Comparison of ENCODE assay signal across 12 cellular contexts in the genomic region with DNA sequence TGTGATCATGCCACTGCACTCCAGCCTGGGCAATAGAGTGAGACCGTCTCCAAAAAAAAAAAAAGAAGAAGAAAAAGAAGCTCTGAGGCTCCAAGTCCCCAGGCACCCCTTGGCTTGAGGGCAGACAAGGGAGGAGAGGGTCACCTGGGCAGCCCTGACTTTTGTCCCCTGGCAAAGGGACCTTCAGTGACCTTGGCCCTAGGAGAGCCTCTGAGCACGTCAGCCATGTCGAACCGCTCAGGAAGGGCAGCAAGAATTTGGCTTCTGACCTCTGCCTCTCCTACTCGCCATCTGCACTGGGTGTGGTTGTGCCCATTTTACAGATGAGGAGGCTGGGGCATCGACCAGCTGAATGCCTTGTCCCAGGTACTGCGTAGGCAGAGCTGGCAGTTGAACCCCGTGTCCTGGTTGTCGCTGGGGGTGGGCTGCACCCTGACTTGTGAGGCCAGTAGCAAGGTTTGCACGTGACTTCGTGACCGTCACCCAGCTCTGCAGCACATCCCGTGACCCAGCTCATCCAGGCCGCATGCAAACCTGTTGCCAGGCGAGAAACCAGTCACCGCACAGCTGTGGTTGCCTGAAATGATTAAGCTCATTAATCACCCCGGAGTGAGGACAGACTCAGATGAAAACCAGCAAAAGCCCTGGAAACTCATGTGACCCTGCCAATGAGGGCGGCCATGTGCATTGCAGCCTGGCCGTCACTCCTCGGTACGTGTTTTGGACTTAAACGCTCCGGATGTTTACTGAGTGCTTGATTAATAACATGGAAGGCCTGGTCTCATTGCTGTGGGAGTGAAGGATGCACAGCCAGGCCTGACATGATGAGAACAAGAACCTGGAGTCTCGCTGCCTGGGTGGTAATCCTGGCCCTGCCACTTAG. TPM values are rescaled to one million over a fixed set of nuclear protein-coding genes. Genes with fewer than 3 reads are reported as not detected.
A peak's percentile ranks its signal among the peaks of the same experiment; 100 is the strongest.
DNase-seq lines count a peak whose midpoint lies in the region; ATAC-seq, FAIRE-seq and TF ChIP-seq lines count a peak whose summit lies in the region.
"Had no signal": no experiment of that assay in that cellular context is flagged by ENCODE, and none has a peak within 500 bp of the region (broad histone marks: within the 10 kb centered on the region; RNA-seq: fewer than 3 reads in every experiment).

No MANE protein-coding gene starts in this region.

- H3K36me3 ChIP-seq in astrocyte (ENCODE audit: insufficient read depth, low read length), result peaks cover 2% of the 10 kb centered on the region
- no peaks in the 10 kb centered on the region for H3K36me3 ChIP-seq in MM.1S (replicated peaks; ENCODE audit: insufficient read depth, low read length)
- no peaks in the 10 kb centered on the region for H3K36me3 ChIP-seq in smooth muscle cell (ENCODE audit: low read depth)

- no peaks in the 10 kb centered on the region for H3K9me2 ChIP-seq in MM.1S (replicated peaks; ENCODE audit: insufficient read depth, low read length)

- WGBS in smooth muscle cell (ENCODE audit: low lambda C conversion rate), result 97% methylated on average over 24 of the region's 24 CpGs

- H3K4me1 ChIP-seq in astrocyte (ENCODE audit: insufficient read depth, low read length) (no peaks in the 10 kb centered on the region), MM.1S (ENCODE audit: low read length) (no peaks in the 10 kb centered on the region), smooth muscle cell (ENCODE audit: low read depth) (no peaks in the 10 kb centered on the region)

- H3F3A ChIP-seq in MM.1S (ENCODE audit: insufficient read depth, low read length) (no peaks in the 10 kb centered on the region), smooth muscle cell (ENCODE audit: low read depth) (no peaks in the 10 kb centered on the region)

- H3K9me3 Mint-ChIP-seq in astrocyte (ENCODE audit: unreplicated experiment), result no peaks in the 10 kb centered on the region
- H3K9me3 Mint-ChIP-seq: neural crest cell had no signal

- no peaks in the 10 kb centered on the region for H3K9me3 ChIP-seq in astrocyte (ENCODE audit: insufficient read depth, low read depth, low read length)
- no peaks in the 10 kb centered on the region for H3K9me3 ChIP-seq in MM.1S (replicated peaks; ENCODE audit: insufficient read depth, low read length)
- no peaks in the 10 kb centered on the region for H3K9me3 ChIP-seq in smooth muscle cell (replicated peaks; ENCODE audit: low read depth)

- H3K4me3 Mint-ChIP-seq in astrocyte (ENCODE audit: unreplicated experiment), result no peak overlapping the region
- H3K4me3 Mint-ChIP-seq: neural crest cell had no signal

- H3K27ac ChIP-seq in astrocyte (ENCODE audit: low read depth, low read length) (no peak overlapping the region), MM.1S (ENCODE audit: low read length) (no peak overlapping the region), smooth muscle cell (ENCODE audit: low read depth) (no peak overlapping the region)

- H3K27me3 ChIP-seq in astrocyte (ENCODE audit: insufficient read depth, low read length) (no peaks in the 10 kb centered on the region), MM.1S (replicated peaks; ENCODE audit: insufficient read depth, low read length) (no peaks in the 10 kb centered on the region), smooth muscle cell (ENCODE audit: low read depth) (no peaks in the 10 kb centered on the region)

- ATAC-seq in GM18520 (IDR thresholded peaks at IDR 0.05; ENCODE audit: unreplicated experiment) (peak; percentile 58), HG03571 (IDR thresholded peaks at IDR 0.05; ENCODE audit: unreplicated experiment) (no peak)

- H3K27me3 Mint-ChIP-seq in astrocyte (ENCODE audit: low read depth, unreplicated experiment), result no peaks in the 10 kb centered on the region

- H2AFZ ChIP-seq in astrocyte (ENCODE audit: low read depth, low read length) (no peak overlapping the region), MM.1S (ENCODE audit: low read length) (no peak overlapping the region), smooth muscle cell (ENCODE audit: low read depth) (no peak overlapping the region)

- no peak overlapping the region for H3K27ac Mint-ChIP-seq in astrocyte (ENCODE audit: unreplicated experiment)

- no peaks in the 10 kb centered on the region for H3K4me1 Mint-ChIP-seq in astrocyte (ENCODE audit: low read depth, unreplicated experiment)
- H3K4me1 Mint-ChIP-seq: neural crest cell had no signal

- no peak overlapping the region for H3K9ac ChIP-seq in astrocyte (ENCODE audit: low read length)
- H3K9ac ChIP-seq in MM.1S (ENCODE audit: low read length), result no peak overlapping the region
- no peak overlapping the region for H3K9ac ChIP-seq in smooth muscle cell (ENCODE audit: low read depth)

- peaks cover 8% of the 10 kb centered on the region for H3K36me3 Mint-ChIP-seq in astrocyte (ENCODE audit: low read depth, unreplicated experiment)

- no peak for FAIRE-seq in astrocyte (lab: Jason Lieb, UNC)
- FAIRE-seq: RCC 7860 had no signal

- H3K79me2 ChIP-seq in astrocyte (ENCODE audit: insufficient read depth, low read length) (no peaks in the 10 kb centered on the region), MM.1S (ENCODE audit: low read length) (no peaks in the 10 kb centered on the region), smooth muscle cell (ENCODE audit: low read depth) (no peaks in the 10 kb centered on the region)

- peak; percentile 14 for DNase-seq in AG09309 (ENCODE audit: low read depth)
- peak; percentile 84 for DNase-seq in astrocyte (ENCODE audit: low read depth)
- DNase-seq in mucosa of gallbladder (ENCODE audit: low spot score), result peak; percentile 51
- DNase-seq in MM.1S, result no peak
- DNase-seq in ecto neural progenitor cell (ENCODE audit: low spot score), result no peak
- no peak for DNase-seq in smooth muscle cell (lab: John Stamatoyannopoulos, UW; ENCODE audit: unreplicated experiment)
- DNase-seq: DND-41, KBM-7 had no signal

- H3K4me2 ChIP-seq in astrocyte (ENCODE audit: low read length) (no peak overlapping the region), MM.1S (ENCODE audit: low read depth, low read length) (no peak overlapping the region), smooth muscle cell (no peak overlapping the region)

- TF ChIP-seq CTCF in AG09309 (IDR thresholded peaks at IDR 0.05; ENCODE audit: control insufficient read depth, insufficient read depth, low read depth, low read length, missing control alignments) (no peak), astrocyte (IDR thresholded peaks at IDR 0.05; ENCODE audit: insufficient read depth, low read depth, low read length) (no peak), MM.1S (IDR thresholded peaks at IDR 0.05; ENCODE audit: low read length) (no peak), smooth muscle cell (IDR thresholded peaks at IDR 0.05; ENCODE audit: borderline replicate concordance, insufficient read depth, poor library complexity, severe bottlenecking) (no peak)

- H3K4me3 ChIP-seq in AG09309 (ENCODE audit: control insufficient read depth, low read depth, low read length) (no peak overlapping the region), astrocyte (ENCODE audit: insufficient read depth, low read depth, low read length) (no peak overlapping the region), MM.1S (ENCODE audit: low read length) (no peak overlapping the region), smooth muscle cell (no peak overlapping the region)

- no peaks in the 10 kb centered on the region for H4K20me1 ChIP-seq in astrocyte (ENCODE audit: insufficient read depth, low read length)
- no peaks in the 10 kb centered on the region for H4K20me1 ChIP-seq in MM.1S (ENCODE audit: insufficient read depth, low read length)
- no peaks in the 10 kb centered on the region for H4K20me1 ChIP-seq in smooth muscle cell (ENCODE audit: low read depth)

RNA-seq across cellular contexts. Expression of a gene that starts 47.7 kb away (rescaled TPM):
- total RNA-seq in astrocyte (94.0 and 97.8 TPM in 2 replicates), mucosa of gallbladder (114 TPM), smooth muscle cell (120 and 121 TPM in 2 replicates)
- polyA plus RNA-seq in smooth muscle cell, result 28.4 and 36.7 TPM in 2 replicates

Comparison
In these comparisons a context has a peak if more than half of its experiments do, and no peak if none do; other contexts are left out.
1. DNase-seq: peak in AG09309 (single experiment), astrocyte (single experiment) and mucosa of gallbladder (single experiment); none in MM.1S (single experiment), ecto neural progenitor cell (single experiment) and smooth muscle cell (single experiment).